ENCODE assay signal across 13 cellular contexts in genomic region chr17:75476752-75477492, GRCh38. TPM values are rescaled to one million over a fixed set of nuclear protein-coding genes. Genes with fewer than 3 reads are reported as not detected.
DNase-seq lines count a peak whose midpoint lies in the region; ATAC-seq and TF ChIP-seq lines count a peak whose summit lies in the region.
"Had no signal": no experiment of that assay in that cellular context is flagged by ENCODE, and none has a peak within 500 bp of the region (broad histone marks: within the 10 kb centered on the region; RNA-seq: fewer than 3 reads in every experiment).

No MANE protein-coding gene starts in this region.

- TF ChIP-seq POLR2A in esophagus squamous epithelium (IDR thresholded peaks at IDR 0.05) = no peak

- no peak overlapping the region for H3K9ac ChIP-seq in Karpas-422 (ENCODE audit: low read length)

- POLR2A ChIA-PET in Panc1 (lab: Charles Lee) = no interaction called here

- ATAC-seq in Panc1 = no peak
- ATAC-seq in HG02973 (IDR thresholded peaks at IDR 0.05; ENCODE audit: unreplicated experiment) = no peak

- H3K36me3 ChIP-seq in Panc1 (ENCODE audit: control insufficient read depth, insufficient read depth, low read length) (no peaks in the 10 kb centered on the region), esophagus squamous epithelium (peaks cover 0 to 65% (median 13%) of the 10 kb centered on the region in 3 donors), muscle layer of duodenum (ENCODE audit: control insufficient read depth in 1 of 2, insufficient read depth in 2 of 2, low read length in 2 of 2) (peaks cover 6 to 13% of the 10 kb centered on the region in 2 donors), Karpas-422 (ENCODE audit: insufficient read depth, low read length) (no peaks in the 10 kb centered on the region)

- no peak for DNase-seq in Panc1 (ENCODE audit: low read depth, low spot score)
- DNase-seq in esophagus squamous epithelium (lab: John Stamatoyannopoulos, UW) = no peak
- no peak for DNase-seq in NCI-H510A treated with DMSO at 0.1 percent for 48 hours (lab: John Stamatoyannopoulos, UW)
- DNase-seq in epidermal melanocyte (ENCODE audit: insufficient read length, low spot score) = no peak
- DNase-seq in Karpas-422 = no peak
- DNase-seq: activated CD4-positive, CD25-positive, alpha-beta regulatory T cell treated with anti-CD3 and anti-CD28 coated beads, Interleukin-2, amount 50 U/mL, for 72 hours; activated T-cell treated with anti-CD3 and anti-CD28 coated beads, Interleukin-2, amount 50 U/mL, for 48 hours; BE2C; erythroblast; NCI-H1694 had no signal

- H3K4me3 ChIP-seq in Panc1 (ENCODE audit: low read depth in 2 of 2, low read length in 2 of 2) = no peak overlapping the region
- H3K4me3 ChIP-seq in esophagus squamous epithelium = no peak overlapping the region
- H3K4me3 ChIP-seq in muscle layer of duodenum (ENCODE audit: low read depth in 1 of 2, low read length in 2 of 2) = peak overlapping the region; percentile 30 to 32
- H3K4me3 ChIP-seq in Karpas-422 (ENCODE audit: low read length) = no peak overlapping the region

- TSS peak; percentile 49 for BruUV-seq in Panc1 (replicated peaks; lab: Mats Ljungman, UMichigan)

- H3K4me2 ChIP-seq in Karpas-422 (ENCODE audit: low read depth, low read length, poor library complexity, severe bottlenecking) = no peak overlapping the region

- in situ Hi-C loops in Panc1 (cut with HindIII; ENCODE audit: low pct_unique_long_range_greater_than_20kb, low sequenced_read_pairs) = no loop called here

- H3K9me3 ChIP-seq in Panc1 (ENCODE audit: control insufficient read depth, insufficient read depth, low read depth, low read length) (no peaks in the 10 kb centered on the region), esophagus squamous epithelium (no peaks in the 10 kb centered on the region), muscle layer of duodenum (ENCODE audit: control insufficient read depth in 1 of 2, low read length in 2 of 2) (no peaks in the 10 kb centered on the region), Karpas-422 (ENCODE audit: low read length) (no peaks in the 10 kb centered on the region)
- H3K9me3 ChIP-seq: BE2C had no signal

- WGBS in esophagus squamous epithelium, 2 donors = 76 to 81% methylated on average over 4 to 10 of the region's 11 CpGs

- CTCF ChIA-PET in Panc1 (lab: Charles Lee) = interaction anchor here (0.5 kb wide), 1 partner anchor 151 kb away, joined by 6 read pairs; no protein-coding TSS in a partner anchor

- H2AFZ ChIP-seq in Karpas-422 (ENCODE audit: low read length) = no peak overlapping the region

- H3K9me2 ChIP-seq in Karpas-422 (replicated peaks; ENCODE audit: insufficient read depth, low read length) = no peaks in the 10 kb centered on the region

- no peaks in the 10 kb centered on the region for H4K20me1 ChIP-seq in Karpas-422 (ENCODE audit: insufficient read depth, low read depth, low read length)

- H3K27ac ChIP-seq in Panc1 (ENCODE audit: low read length) = no peak overlapping the region
- peak overlapping the region in 3 of 4 donors; percentile 11 to 64 (median 57) for H3K27ac ChIP-seq in esophagus squamous epithelium
- H3K27ac ChIP-seq in muscle layer of duodenum (ENCODE audit: low read length) = no peak overlapping the region
- peak overlapping the region; percentile 93 for H3K27ac ChIP-seq in temporal lobe (ENCODE audit: low read depth, low read length)
- H3K27ac ChIP-seq in Karpas-422 (ENCODE audit: low read length) = no peak overlapping the region

- intact Hi-C loops in Panc1 (cut with micrococcal nuclease; ENCODE audit: unreplicated experiment) (no loop called here), esophagus squamous epithelium (cut with DNase I) (loop anchor here (10.0 kb wide), 1 partner anchor 68 kb away; no protein-coding TSS in a partner anchor)

- TF ChIP-seq CTCF in Panc1 (IDR thresholded peaks at IDR 0.05) = no peak
- TF ChIP-seq CTCF in esophagus squamous epithelium (IDR thresholded peaks at IDR 0.05) = no peak

- no peaks in the 10 kb centered on the region for H3K79me2 ChIP-seq in Karpas-422 (ENCODE audit: low read length)

- H3K4me1 ChIP-seq in Panc1 (ENCODE audit: control insufficient read depth, insufficient read depth, low read length) (no peaks in the 10 kb centered on the region), esophagus squamous epithelium (peaks cover 14 to 61% (median 32%) of the 10 kb centered on the region in 3 donors), muscle layer of duodenum (ENCODE audit: control insufficient read depth in 1 of 2, insufficient read depth in 2 of 2, low read length in 2 of 2) (peaks cover 9 to 33% of the 10 kb centered on the region in 2 donors), Karpas-422 (ENCODE audit: low read length) (peaks cover 7% of the 10 kb centered on the region)
- H3K4me1 ChIP-seq: BE2C had no signal

- H3K27me3 ChIP-seq in Panc1 (ENCODE audit: control insufficient read depth, insufficient read depth, low read length) (no peaks in the 10 kb centered on the region), esophagus squamous epithelium (no peaks in the 10 kb centered on the region), muscle layer of duodenum (ENCODE audit: low read depth, low read length) (no peaks in the 10 kb centered on the region), Karpas-422 (ENCODE audit: low read length) (no peaks in the 10 kb centered on the region)
- H3K27me3 ChIP-seq: BE2C had no signal

RNA-seq across cellular contexts. Expression of gene TMEM94, which starts 20.5 kb away (rescaled TPM):
- total RNA-seq in Panc1 (2021; ENCODE audit: unreplicated experiment) (129 TPM), esophagus squamous epithelium (10 to 100 TPM; 19.3 to 56.5 (median 28.3) TPM), temporal lobe (20.7 TPM)
- 156 TPM for polyA plus RNA-seq in Panc1 (2012; ENCODE audit: insufficient read length)
- total RNA-seq in Karpas-422 (2014; rRNA removed; shearing (Covaris generic); ENCODE audit: low replicate concordance) = 20.5 and 20.7 TPM in 2 replicates

RNA-seq across cellular contexts. Expression of gene CASKIN2, which starts 38.4 kb away (rescaled TPM):
- 40.0 TPM for total RNA-seq in Panc1 (2021; ENCODE audit: unreplicated experiment)
- polyA plus RNA-seq in Panc1 (2012; ENCODE audit: insufficient read length) = 20.3 TPM
- 10 to 100 TPM in 3 of 4 donors, 1 to 10 TPM in 1; 9.5 to 12.2 (median 10.4) TPM for total RNA-seq in esophagus squamous epithelium
- 5.7 TPM for total RNA-seq in temporal lobe
- not detected in 2 replicates for total RNA-seq in Karpas-422 (2014; rRNA removed; shearing (Covaris generic); ENCODE audit: low replicate concordance)

RNA-seq across cellular contexts. Expression of gene TSEN54, which starts 39.4 kb away (rescaled TPM):
- total RNA-seq in Panc1 (2021; ENCODE audit: unreplicated experiment) (78.7 TPM), esophagus squamous epithelium (10 to 100 TPM; 18.3 to 33.2 (median 23.1) TPM), temporal lobe (7.6 TPM)
- 50.8 TPM for polyA plus RNA-seq in Panc1 (2012; ENCODE audit: insufficient read length)
- total RNA-seq in Karpas-422 (2014; rRNA removed; shearing (Covaris generic); ENCODE audit: low replicate concordance) = 25.5 and 42.8 TPM in 2 replicates

RNA-seq across cellular contexts. Expression of gene LLGL2, which starts 48.6 kb away (rescaled TPM):
- total RNA-seq in Panc1 (2021; ENCODE audit: unreplicated experiment) (201 TPM), esophagus squamous epithelium (100 to 1,000 TPM in 1 of 4 donors, 10 to 100 TPM in 3; 40.0 to 101 (median 67.3) TPM), temporal lobe (0.74 TPM)
- polyA plus RNA-seq in Panc1 (2012; ENCODE audit: insufficient read length) = 233 TPM
- total RNA-seq in Karpas-422 (2014; rRNA removed; shearing (Covaris generic); ENCODE audit: low replicate concordance) = 6.1 and 7.6 TPM in 2 replicates

Comparison
In these comparisons a context has a peak if more than half of its experiments do, and no peak if none do; other contexts are left out.
1. H3K27ac ChIP-seq: peak in esophagus squamous epithelium (3 of 4) and temporal lobe (single experiment); none in Panc1 (single experiment), muscle layer of duodenum (single experiment) and Karpas-422 (single experiment).
2. H3K4me3 ChIP-seq: peak in muscle layer of duodenum (2 of 2); none in Panc1 (0 of 2), esophagus squamous epithelium (0 of 4) and Karpas-422 (single experiment).